8 cellular contexts compared by ENCODE assay signal in the genomic region with DNA sequence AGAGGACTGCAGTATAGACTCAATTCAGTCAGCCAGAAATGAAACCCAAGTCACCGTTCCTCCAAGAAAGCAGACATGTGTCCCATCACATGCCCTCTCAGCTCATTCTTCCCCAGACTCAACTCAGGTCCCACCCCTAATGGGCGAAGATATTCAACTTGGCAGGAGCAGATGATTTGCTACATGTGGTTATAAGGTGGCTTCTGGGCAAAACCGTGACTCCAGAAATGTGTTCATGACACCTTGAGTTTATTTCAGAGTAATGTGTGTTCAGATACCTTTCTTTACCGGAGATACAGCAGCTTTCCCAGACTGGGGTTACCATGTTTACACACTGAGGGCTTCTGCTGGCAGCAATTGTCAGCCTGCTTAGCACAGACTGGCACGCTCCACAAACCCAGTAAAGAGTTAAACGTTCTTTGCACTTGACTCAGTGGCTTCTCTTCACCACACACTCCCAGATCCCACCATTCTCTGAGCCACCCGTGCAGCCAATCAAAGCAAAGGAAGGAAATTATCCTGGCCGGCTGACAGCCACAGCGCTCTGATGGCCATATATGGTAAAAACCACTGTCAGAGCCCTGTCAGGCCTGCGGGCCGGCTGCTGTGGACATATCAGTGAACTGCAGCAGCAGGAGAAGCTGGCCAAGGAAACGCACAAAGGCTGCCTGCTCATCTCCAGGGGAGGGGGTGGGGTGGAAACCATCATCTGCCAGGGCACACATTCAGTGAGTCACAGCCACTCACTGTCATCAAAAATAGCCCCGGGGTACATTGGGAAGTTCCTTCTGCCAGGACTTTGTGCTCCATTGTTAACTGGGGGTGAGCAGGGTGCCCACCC. TPM values are rescaled to one million over a fixed set of nuclear protein-coding genes. Genes with fewer than 3 reads are reported as not detected.
DNase-seq lines count a peak whose midpoint lies in the region; ATAC-seq and TF ChIP-seq lines count a peak whose summit lies in the region.

No MANE protein-coding gene starts in this region.

- 35% methylated on average over 13 of the region's 13 CpGs for WGBS in HUES64

- H3K27ac ChIP-seq in HUES64 (ENCODE audit: low read depth, low read length) (peak overlapping the region; percentile 93), OCI-LY1 (ENCODE audit: low read depth, low read length, poor library complexity, severe bottlenecking) (peak overlapping the region; percentile 81)

- peak; percentile 99 for DNase-seq in Caki2 (ENCODE audit: low read depth)
- DNase-seq in activated T-cell treated with anti-CD3 and anti-CD28 coated beads for 24 hours (ENCODE audit: low read depth), result peak; percentile 76
- peak; percentile 99 for DNase-seq in epithelial cell of esophagus (ENCODE audit: low read depth)
- DNase-seq in mucosa of descending colon, result peak; percentile 89 to 94 (median 91)
- peak; percentile 51 for DNase-seq in stimulated activated CD8-positive, alpha-beta memory T cell treated with anti-CD3 and anti-CD28 coated beads, Interleukin-4, amount 100 ng/mL, for 24 hours (ENCODE audit: low read depth)

- H3F3A ChIP-seq in OCI-LY1 (ENCODE audit: insufficient read depth, low read length), result no peaks in the 10 kb centered on the region

- H3K9me3 ChIP-seq in HUES64 (ENCODE audit: insufficient read depth, low read depth, low read length) (no peaks in the 10 kb centered on the region), OCI-LY1 (ENCODE audit: low read length) (no peaks in the 10 kb centered on the region), mucosa of descending colon (no peaks in the 10 kb centered on the region)

- peaks cover 41% of the 10 kb centered on the region for H3K4me1 ChIP-seq in HUES64 (ENCODE audit: insufficient read depth, low read length)
- peaks cover 35% of the 10 kb centered on the region for H3K4me1 ChIP-seq in OCI-LY1 (ENCODE audit: insufficient read depth, low read length, severe bottlenecking)
- H3K4me1 ChIP-seq in mucosa of descending colon (ENCODE audit: low read depth), result peaks cover 26% of the 10 kb centered on the region

- H3K79me2 ChIP-seq in OCI-LY1 (ENCODE audit: insufficient read depth, low read length), result no peaks in the 10 kb centered on the region

- H3K36me3 ChIP-seq in HUES64 (ENCODE audit: insufficient read depth, low read length) (peaks cover 10% of the 10 kb centered on the region; the same call in 1 of the 2 replicates), OCI-LY1 (ENCODE audit: insufficient read depth, low read length) (no peaks in the 10 kb centered on the region), mucosa of descending colon (ENCODE audit: low read depth) (peaks cover 4% of the 10 kb centered on the region)

- intact Hi-C loops in mucosa of descending colon (cut with DNase I, micrococcal nuclease), result no loop called here

- H3K9ac ChIP-seq in HUES64 (ENCODE audit: low read depth, low read length), result peak overlapping the region; percentile 72
- H3K9ac ChIP-seq in OCI-LY1 (ENCODE audit: low read length), result peak overlapping the region; percentile 59; the same call in 1 of the 2 replicates

- TF ChIP-seq CTCF in OCI-LY1 (IDR thresholded peaks at IDR 0.05; ENCODE audit: low read length) (peak; percentile 8; the same call in 1 of the 2 replicates), epithelial cell of esophagus (IDR thresholded peaks at IDR 0.05; ENCODE audit: insufficient read depth, low read depth, low read length, missing control alignments) (peak; percentile 36), mucosa of descending colon (IDR thresholded peaks at IDR 0.05) (peak; percentile 26)

- no peaks in the 10 kb centered on the region for H3K9me2 ChIP-seq in OCI-LY1 (ENCODE audit: low read depth, low read length)

- peak overlapping the region; percentile 62 for H3K4me2 ChIP-seq in OCI-LY1 (ENCODE audit: low read length)

- no peak overlapping the region for H2AFZ ChIP-seq in OCI-LY1 (ENCODE audit: low read length)

- ATAC-seq in GM21381 (IDR thresholded peaks at IDR 0.05; ENCODE audit: unreplicated experiment) (peak; percentile 63), mucosa of descending colon (peak; percentile 96)

- in situ Hi-C loops in Caki2 (cut with HindIII; ENCODE audit: low pct_unique_long_range_greater_than_20kb, low sequenced_read_pairs), result no loop called here

- H3K4me3 ChIP-seq in HUES64 (ENCODE audit: low read length), result no peak overlapping the region
- peak overlapping the region; percentile 16 for H3K4me3 ChIP-seq in OCI-LY1 (ENCODE audit: low read depth, low read length, poor library complexity, severe bottlenecking)
- peak overlapping the region; percentile 23 for H3K4me3 ChIP-seq in epithelial cell of esophagus (ENCODE audit: low read length)
- no peak overlapping the region for H3K4me3 ChIP-seq in mucosa of descending colon

- H4K20me1 ChIP-seq in OCI-LY1 (ENCODE audit: insufficient read depth, low read length), result no peaks in the 10 kb centered on the region

- H3K27me3 ChIP-seq in HUES64 (ENCODE audit: insufficient read depth, low read length), result no peaks in the 10 kb centered on the region
- H3K27me3 ChIP-seq in OCI-LY1 (ENCODE audit: insufficient read depth, low read length), result no peaks in the 10 kb centered on the region

RNA-seq across cellular contexts. Expression of a gene that starts 39.9 kb away (rescaled TPM):
- 75.6 and 89.9 TPM in 2 replicates for total RNA-seq in Caki2 (2014; rRNA removed; shearing (Covaris generic); ENCODE audit: low replicate concordance)
- polyA plus RNA-seq in HUES64 (2013, experiment 1 of 2), result 74.6 TPM
- polyA plus RNA-seq in HUES64 (2013, experiment 2 of 2), result 80.3 TPM
- total RNA-seq in mucosa of descending colon, result 100 to 1,000 TPM in 2 of 3 donors, 10 to 100 TPM in 1; 80.5 to 328 (median 123) TPM

RNA-seq across cellular contexts. Expression of a gene that starts 57.7 kb away (rescaled TPM):
- total RNA-seq in Caki2 (2014; rRNA removed; shearing (Covaris generic); ENCODE audit: low replicate concordance), result not detected in 2 replicates
- polyA plus RNA-seq in HUES64 (2013, experiment 1 of 2), result not detected
- not detected for polyA plus RNA-seq in HUES64 (2013, experiment 2 of 2)
- total RNA-seq in mucosa of descending colon, result 1 to 10 TPM; 3.3 to 6.5 (median 6.0) TPM

Comparison
In these comparisons a context has a peak if more than half of its experiments do, and no peak if none do; other contexts are left out.
1. H3K4me3 ChIP-seq: peak in OCI-LY1 (single experiment) and epithelial cell of esophagus (single experiment); none in HUES64 (single experiment) and mucosa of descending colon (single experiment).
2. Peak in every context shown above with its lines, with median percentiles within 50 percentile points of each other: DNase-seq and CTCF ChIP-seq.